Comparison of ENCODE assay signal across 8 cellular contexts in genomic region chr11:103108933-103109817, GRCh38. TPM values are rescaled to one million over a fixed set of nuclear protein-coding genes. Genes with fewer than 3 reads are reported as not detected.
DNase-seq lines count a peak whose midpoint lies in the region; ATAC-seq and TF ChIP-seq lines count a peak whose summit lies in the region.

Gene DYNC2H1 (plus strand): TSS chr11:103109426. CDS start chr11:103109575, 149 bp downstream.

- peak within 1 kb of the TSS; percentile 91 for H2AFZ ChIP-seq in parathyroid adenoma

- H3K27ac ChIP-seq in cardiac muscle cell (peak within 1 kb of the TSS; percentile 25), parathyroid adenoma (peak within 1 kb of the TSS; percentile 59), thyroid gland (peak within 1 kb of the TSS; percentile 77 to 84 (median 77))

- no peaks in the 10 kb centered on the region for H3K79me2 ChIP-seq in parathyroid adenoma

- H3K36me3 Mint-ChIP-seq in HFFc6 (ENCODE audit: low read depth): peaks cover 4% of the 10 kb centered on the region
- no peaks in the 10 kb centered on the region for H3K36me3 Mint-ChIP-seq in activated naive CD4-positive, alpha-beta T cell treated with anti-CD3 and anti-CD28 coated beads, Interleukin-2, amount 50 U/mL, for 72 hours

- TF ChIP-seq CTCF in HFFc6 (IDR thresholded peaks at IDR 0.05): peak; percentile 73
- peak; percentile 58 for TF ChIP-seq CTCF in cardiac muscle cell (IDR thresholded peaks at IDR 0.05; ENCODE audit: low read depth, low read length)
- TF ChIP-seq CTCF in parathyroid adenoma (IDR thresholded peaks at IDR 0.05): peak; percentile 47
- TF ChIP-seq CTCF in thyroid gland (IDR thresholded peaks at IDR 0.05): peak in 5 of 6 experiments; percentile 15 to 55 (median 33)

- peaks cover 3% of the 10 kb centered on the region for H3K4me1 ChIP-seq in cardiac muscle cell (ENCODE audit: low read depth)
- no peaks in the 10 kb centered on the region for H3K4me1 ChIP-seq in parathyroid adenoma
- peaks cover 0 to 9% of the 10 kb centered on the region in 2 donors for H3K4me1 ChIP-seq in thyroid gland

- no peaks in the 10 kb centered on the region for H3K36me3 ChIP-seq in cardiac muscle cell
- H3K36me3 ChIP-seq in parathyroid adenoma (ENCODE audit: control insufficient read depth, insufficient read depth, low read length): no peaks in the 10 kb centered on the region
- no peaks in the 10 kb centered on the region for H3K36me3 ChIP-seq in thyroid gland

- H3K9me3 ChIP-seq in cardiac muscle cell (ENCODE audit: low read depth): no peaks in the 10 kb centered on the region
- no peaks in the 10 kb centered on the region for H3K9me3 ChIP-seq in parathyroid adenoma (ENCODE audit: control insufficient read depth, low read length)
- H3K9me3 ChIP-seq in thyroid gland: no peaks in the 10 kb centered on the region

- peak within 1 kb of the TSS; percentile 95 for H3K4me3 Mint-ChIP-seq in HFFc6

- peak within 1 kb of the TSS; percentile 28 for H3K9ac ChIP-seq in parathyroid adenoma

- intact Hi-C loops in thyroid gland (cut with DNase I): no loop called here

- peak within 1 kb of the TSS; percentile 94 for H3K4me2 ChIP-seq in parathyroid adenoma (ENCODE audit: low read length)

- peaks cover 5% of the 10 kb centered on the region for H3K27me3 Mint-ChIP-seq in HFFc6 (ENCODE audit: insufficient read depth)

- H3K27ac Mint-ChIP-seq in HFFc6: peak within 1 kb of the TSS; percentile 98
- H3K27ac Mint-ChIP-seq in activated naive CD4-positive, alpha-beta T cell treated with anti-CD3 and anti-CD28 coated beads, Interleukin-2, amount 50 U/mL, for 72 hours: peak within 1 kb of the TSS; percentile 86 to 95

- peaks cover 41% of the 10 kb centered on the region for H3K4me1 Mint-ChIP-seq in HFFc6 (ENCODE audit: low read depth)

- TF ChIP-seq POLR2A in thyroid gland (IDR thresholded peaks at IDR 0.05): no peak

- no peaks in the 10 kb centered on the region for H3K9me3 Mint-ChIP-seq in HFFc6
- H3K9me3 Mint-ChIP-seq in activated naive CD4-positive, alpha-beta T cell treated with anti-CD3 and anti-CD28 coated beads, Interleukin-2, amount 50 U/mL, for 72 hours: no peaks in the 10 kb centered on the region

- peak; percentile 79 for DNase-seq in GM04504 (ENCODE audit: low read depth)
- peak; percentile 90 for DNase-seq in HFFc6
- peak; percentile 92 for DNase-seq in MV-4-11 (lab: John Stamatoyannopoulos, UW)
- DNase-seq in activated naive CD4-positive, alpha-beta T cell treated with anti-CD3 and anti-CD28 coated beads, Interleukin-2, amount 50 U/mL, for 72 hours (ENCODE audit: low spot score in 2 of 2): peak; percentile 82 to 88
- DNase-seq in cardiac muscle cell (ENCODE audit: low read depth in 1 of 2, low spot score in 1 of 2): peak; percentile 95 to 96
- peak; percentile 88 to 89 for DNase-seq in thyroid gland

- H3K27me3 ChIP-seq in cardiac muscle cell (no peaks in the 10 kb centered on the region), parathyroid adenoma (ENCODE audit: control insufficient read depth, insufficient read depth, low read length) (no peaks in the 10 kb centered on the region), thyroid gland (no peaks in the 10 kb centered on the region)

- WGBS in thyroid gland, 2 donors: 1% methylated on average over 48 to 53 of the region's 53 CpGs

- ATAC-seq in SK-N-SH treated with all-trans-retinoic acid at 6 μM for 48 hours: peak; percentile 94
- ATAC-seq in activated naive CD4-positive, alpha-beta T cell treated with anti-CD3 and anti-CD28 coated beads, Interleukin-2, amount 50 U/mL, for 72 hours: peak; percentile 97 to 98

- H3K4me3 ChIP-seq in cardiac muscle cell: peak within 1 kb of the TSS; percentile 54
- H3K4me3 ChIP-seq in parathyroid adenoma (ENCODE audit: low read depth, low read length): peak within 1 kb of the TSS; percentile 84
- H3K4me3 ChIP-seq in thyroid gland (replicated peaks in 1 of 3): peak within 1 kb of the TSS; percentile 20 to 94 (median 67)

TF ChIP-seq in SK-N-SH treated with all-trans-retinoic acid at 6 μM for 48 hours, 23 proteins besides CTCF, POLR2A, EP300 and RAD21:
- TF ChIP-seq POU6F1 (CRISPR knock-in tag; IDR thresholded peaks at IDR 0.05; ENCODE audit: borderline replicate concordance, low read depth) (no peak), ZFP3 (CRISPR knock-in tag; IDR thresholded peaks at IDR 0.05) (0 out of 2 replicates have a peak, but pooled peaks have one; percentile 24), TOX (CRISPR knock-in tag; IDR thresholded peaks at IDR 0.05; ENCODE audit: borderline replicate concordance) (no peak), RARB (CRISPR knock-in tag; IDR thresholded peaks at IDR 0.05) (no peak)

RNA-seq across cellular contexts. Expression of gene DYNC2H1, which starts in this region (rescaled TPM):
- 10 to 100 TPM; 10.9 to 14.0 (median 12.3) TPM for total RNA-seq in HFFc6 (2021; fragmentation: NEBNext Ultra II Directional; extraction: Animal tissue kit (Norgen Biotek cat#: 25700))
- 1 to 10 TPM; 2.2 to 2.6 TPM for total RNA-seq in activated naive CD4-positive, alpha-beta T cell treated with anti-CD3 and anti-CD28 coated beads, Interleukin-2, amount 50 U/mL, for 72 hours
- total RNA-seq in cardiac muscle cell (7.8 and 10.5 TPM in 2 replicates), thyroid gland (10 to 100 TPM; 36.9 to 41.2 (median 40.0) TPM)
- 3.4 and 9.0 TPM in 2 replicates for polyA plus RNA-seq in cardiac muscle cell

Comparison
In these comparisons a context has a peak if more than half of its experiments do, and no peak if none do; other contexts are left out.
1. Peak in every context shown above with its lines: DNase-seq, ATAC-seq, H3K4me3 ChIP-seq and H3K27ac ChIP-seq.
2. H3K27ac ChIP-seq: peak in every context shown above with its lines; median percentile 77 in thyroid gland; 59 in parathyroid adenoma; 25 in cardiac muscle cell.